Comparison of ENCODE assay signal across 8 cellular contexts in the genomic region with DNA sequence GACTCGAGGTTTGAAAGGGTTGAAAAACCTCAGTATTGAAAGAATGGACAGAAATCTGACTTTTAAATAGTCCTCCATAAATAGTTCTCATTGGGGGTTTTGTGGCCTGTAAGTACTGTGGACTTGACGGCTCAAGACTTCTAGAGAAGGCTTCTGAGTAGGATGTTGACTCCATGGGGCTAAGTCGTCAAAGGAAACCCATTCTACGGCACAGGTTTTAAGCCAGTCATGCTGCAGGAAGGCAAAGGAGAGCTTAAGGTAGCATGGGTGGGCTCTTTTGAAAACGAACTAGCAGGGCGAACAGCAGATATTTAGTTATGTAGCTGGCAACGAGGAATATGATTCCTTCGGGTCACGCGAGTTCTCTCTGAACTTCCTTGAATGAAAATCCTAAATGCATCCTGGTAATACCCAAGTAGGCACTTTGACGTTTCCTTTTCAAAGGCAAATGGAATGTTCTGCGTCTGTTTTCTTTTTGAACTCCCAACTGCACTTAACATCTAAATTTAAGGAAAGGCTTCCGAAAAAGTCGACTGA. TPM values are rescaled to one million over a fixed set of nuclear protein-coding genes. Genes with fewer than 3 reads are reported as not detected.
A peak's percentile ranks its signal among the peaks of the same experiment; 100 is the strongest.
DNase-seq lines count a peak whose midpoint lies in the region; ATAC-seq and TF ChIP-seq lines count a peak whose summit lies in the region.

No MANE protein-coding gene starts in this region.

- peaks cover 4 to 28% (median 19%) of the 10 kb centered on the region in 4 donors for H3K4me1 Mint-ChIP-seq in CD4-positive, CD25-positive, alpha-beta regulatory T cell
- H3K4me1 Mint-ChIP-seq in dendritic cell treated with granulocyte-macrophage colony-stimulating factor and Interleukin-4, amounts not matched to agents 40 ng/mL and 50 ng/mL, for 4 days (ENCODE audit: low read depth): peaks cover 55% of the 10 kb centered on the region
- H3K4me1 Mint-ChIP-seq in nephron progenitor cell: peaks cover 43% of the 10 kb centered on the region

- peaks cover 6% of the 10 kb centered on the region for H3K27me3 ChIP-seq in CD4-positive, CD25-positive, alpha-beta regulatory T cell (ENCODE audit: control insufficient read depth, insufficient read depth, low read length)
- H3K27me3 ChIP-seq in MM.1S (replicated peaks; ENCODE audit: insufficient read depth, low read length): no peaks in the 10 kb centered on the region

- H3K27me3 Mint-ChIP-seq in CD4-positive, CD25-positive, alpha-beta regulatory T cell: peaks cover 50% of the 10 kb centered on the region
- peaks cover 53% of the 10 kb centered on the region for H3K27me3 Mint-ChIP-seq in dendritic cell treated with granulocyte-macrophage colony-stimulating factor and Interleukin-4, amounts not matched to agents 40 ng/mL and 50 ng/mL, for 4 days
- H3K27me3 Mint-ChIP-seq in nephron progenitor cell (ENCODE audit: low read depth, poor library complexity): peaks cover 17% of the 10 kb centered on the region

- H3K4me3 Mint-ChIP-seq in CD4-positive, CD25-positive, alpha-beta regulatory T cell: peak overlapping the region; percentile 89 to 95 (median 93)
- peak overlapping the region; percentile 72 for H3K4me3 Mint-ChIP-seq in dendritic cell treated with granulocyte-macrophage colony-stimulating factor and Interleukin-4, amounts not matched to agents 40 ng/mL and 50 ng/mL, for 4 days
- H3K4me3 Mint-ChIP-seq in nephron progenitor cell: peak overlapping the region; percentile 85

- H3K27ac ChIP-seq in CD4-positive, CD25-positive, alpha-beta regulatory T cell (ENCODE audit: insufficient read depth, low read length, poor library complexity, severe bottlenecking): no peak overlapping the region
- no peak overlapping the region for H3K27ac ChIP-seq in MM.1S (ENCODE audit: low read length)

- H3K9me3 ChIP-seq in CD4-positive, CD25-positive, alpha-beta regulatory T cell (ENCODE audit: control insufficient read depth in 2 of 2, low read length in 2 of 2): no peaks in the 10 kb centered on the region
- no peaks in the 10 kb centered on the region for H3K9me3 ChIP-seq in MM.1S (replicated peaks; ENCODE audit: insufficient read depth, low read length)

- no peaks in the 10 kb centered on the region for H3K36me3 ChIP-seq in CD4-positive, CD25-positive, alpha-beta regulatory T cell (ENCODE audit: control insufficient read depth, insufficient read depth, low read length)
- no peaks in the 10 kb centered on the region for H3K36me3 ChIP-seq in MM.1S (replicated peaks; ENCODE audit: insufficient read depth, low read length)

- H3K4me3 ChIP-seq in CD4-positive, CD25-positive, alpha-beta regulatory T cell (ENCODE audit: low read depth, low read length): peak overlapping the region; percentile 68
- H3K4me3 ChIP-seq in MM.1S (ENCODE audit: low read length): peak overlapping the region; percentile 74

- no peak overlapping the region for H3K9ac ChIP-seq in MM.1S (ENCODE audit: low read length)

- H3F3A ChIP-seq in MM.1S (ENCODE audit: insufficient read depth, low read length): no peaks in the 10 kb centered on the region

- H3K4me2 ChIP-seq in MM.1S (ENCODE audit: low read depth, low read length): peak overlapping the region; percentile 74

- intact Hi-C loops in dendritic cell treated with granulocyte-macrophage colony-stimulating factor and Interleukin-4, amounts not matched to agents 40 ng/mL and 50 ng/mL, for 4 days (cut with micrococcal nuclease): loop anchor here (1.0 kb wide), 1 partner anchor 79 kb away; no protein-coding TSS in a partner anchor
- intact Hi-C loops in posterior cingulate gyrus (cut with DNase I): loop anchor here (2.0 to 5.0 kb wide), 6 partner anchors 80 to 454 kb away; no protein-coding TSS in a partner anchor

- H3K36me3 Mint-ChIP-seq in CD4-positive, CD25-positive, alpha-beta regulatory T cell: no peaks in the 10 kb centered on the region
- H3K36me3 Mint-ChIP-seq in dendritic cell treated with granulocyte-macrophage colony-stimulating factor and Interleukin-4, amounts not matched to agents 40 ng/mL and 50 ng/mL, for 4 days (ENCODE audit: low read depth): peaks cover 8% of the 10 kb centered on the region
- no peaks in the 10 kb centered on the region for H3K36me3 Mint-ChIP-seq in nephron progenitor cell (ENCODE audit: low read depth)

- peak overlapping the region; percentile 87 for H2AFZ ChIP-seq in MM.1S (ENCODE audit: low read length)

- H3K4me1 ChIP-seq in CD4-positive, CD25-positive, alpha-beta regulatory T cell (ENCODE audit: control insufficient read depth, insufficient read depth, low read length, poor library complexity, severe bottlenecking): peaks cover 24% of the 10 kb centered on the region
- H3K4me1 ChIP-seq in MM.1S (ENCODE audit: low read length): no peaks in the 10 kb centered on the region; the same call in 1 of the 2 replicates

- H3K9me2 ChIP-seq in MM.1S (replicated peaks; ENCODE audit: insufficient read depth, low read length): no peaks in the 10 kb centered on the region

- no peak for ATAC-seq in CD4-positive, CD25-positive, alpha-beta regulatory T cell (ENCODE audit: low read depth in 2 of 2)
- no peak for ATAC-seq in HG02678 (IDR thresholded peaks at IDR 0.05; ENCODE audit: unreplicated experiment)

- DNase-seq in CD4-positive, CD25-positive, alpha-beta regulatory T cell: peak in 2 of 3 donors; percentile 13 to 20
- DNase-seq in MM.1S: no peak
- no peak for DNase-seq in nephron progenitor cell
- DNase-seq in posterior cingulate gyrus: no peak
- no peak for DNase-seq in NCI-H2029 (lab: John Stamatoyannopoulos, UW)
- no peak for DNase-seq in DMS153 treated with DMSO at 0.1 percent for 48 hours (lab: John Stamatoyannopoulos, UW; ENCODE audit: unreplicated experiment)

- peak overlapping the region in 2 of 3 donors; percentile 55 to 65 for H3K27ac Mint-ChIP-seq in CD4-positive, CD25-positive, alpha-beta regulatory T cell
- H3K27ac Mint-ChIP-seq in dendritic cell treated with granulocyte-macrophage colony-stimulating factor and Interleukin-4, amounts not matched to agents 40 ng/mL and 50 ng/mL, for 4 days: peak overlapping the region; percentile 48
- peak overlapping the region; percentile 85 for H3K27ac Mint-ChIP-seq in nephron progenitor cell

- peaks cover 0 to 3% (median 0%) of the 10 kb centered on the region in 7 donors for H3K9me3 Mint-ChIP-seq in CD4-positive, CD25-positive, alpha-beta regulatory T cell
- H3K9me3 Mint-ChIP-seq in dendritic cell treated with granulocyte-macrophage colony-stimulating factor and Interleukin-4, amounts not matched to agents 40 ng/mL and 50 ng/mL, for 4 days: no peaks in the 10 kb centered on the region
- no peaks in the 10 kb centered on the region for H3K9me3 Mint-ChIP-seq in nephron progenitor cell

- no peaks in the 10 kb centered on the region for H4K20me1 ChIP-seq in MM.1S (ENCODE audit: insufficient read depth, low read length)

- TF ChIP-seq CTCF in MM.1S (IDR thresholded peaks at IDR 0.05; ENCODE audit: low read length): no peak
- no peak for TF ChIP-seq CTCF in nephron progenitor cell (IDR thresholded peaks at IDR 0.05)

- peaks cover 18% of the 10 kb centered on the region for H3K79me2 ChIP-seq in MM.1S (ENCODE audit: low read length)

RNA-seq across cellular contexts. Expression of a gene that starts 1.1 kb away (rescaled TPM):
- total RNA-seq in CD4-positive, CD25-positive, alpha-beta regulatory T cell: 19.6 TPM
- polyA plus RNA-seq in CD4-positive, CD25-positive, alpha-beta regulatory T cell: 1 to 10 TPM; 4.4 to 8.9 (median 6.2) TPM

Comparison
In these comparisons a context has a peak if more than half of its experiments do, and no peak if none do; other contexts are left out.
1. DNase-seq: peak in CD4-positive, CD25-positive, alpha-beta regulatory T cell (2 of 3); none in MM.1S (single experiment), nephron progenitor cell (single experiment), posterior cingulate gyrus (0 of 10), NCI-H2029 (single experiment) and DMS153 treated with DMSO at 0.1 percent for 48 hours (single experiment).
2. Peak in every context shown above with its lines, with median percentiles within 50 percentile points of each other: H3K27ac Mint-ChIP-seq and H3K4me3 Mint-ChIP-seq.